In genomic region chr16:21554795-21555585, GRCh38 we compare ENCODE assay signal across 1 cellular context.
TF ChIP-seq lines count a peak whose summit lies in the region.

No MANE protein-coding gene starts in this region.

TF ChIP-seq in HepG2, 621 proteins besides CTCF, POLR2A, EP300 and RAD21 (continued from another document and continues in another):
- TF ChIP-seq ZHX2 (IDR thresholded peaks at IDR 0.05; ENCODE audit: low read depth) (peak; percentile 75), ZHX2 (CRISPR knock-in tag; IDR thresholded peaks at IDR 0.05; ENCODE audit: borderline replicate concordance) (no peak), MTA3 (CRISPR knock-in tag; IDR thresholded peaks at IDR 0.05) (no peak), ZFYVE20 (CRISPR knock-in tag; IDR thresholded peaks at IDR 0.05; ENCODE audit: borderline replicate concordance, low read depth) (no peak), REXO4 (CRISPR knock-in tag; IDR thresholded peaks at IDR 0.05; ENCODE audit: borderline replicate concordance) (no peak), SCMH1 (CRISPR knock-in tag; IDR thresholded peaks at IDR 0.05; ENCODE audit: borderline replicate concordance) (no peak), TBX3 (IDR thresholded peaks at IDR 0.05; ENCODE audit: borderline replicate concordance) (no peak), FIP1L1 (IDR thresholded peaks at IDR 0.05; ENCODE audit: borderline replicate concordance, insufficient read depth, low read depth, low read length) (no peak), HOXA9 (CRISPR knock-in tag; IDR thresholded peaks at IDR 0.05; ENCODE audit: borderline replicate concordance) (no peak), SMAD9 (CRISPR knock-in tag; IDR thresholded peaks at IDR 0.05) (no peak), IRF1 (CRISPR knock-in tag; IDR thresholded peaks at IDR 0.05; ENCODE audit: low read depth) (peak; percentile 92; the same call in 1 of the 2 replicates), POGK (CRISPR knock-in tag; conservative IDR thresholded peaks at IDR 0.05) (0 out of 2 replicates have a peak, but pooled peaks have one; percentile 80), MED8 (CRISPR knock-in tag; IDR thresholded peaks at IDR 0.05; ENCODE audit: insufficient replicate concordance) (no peak), SKI (IDR thresholded peaks at IDR 0.05; ENCODE audit: partially characterized antibody) (peak; percentile 63), MTF2 (CRISPR knock-in tag; IDR thresholded peaks at IDR 0.05; ENCODE audit: borderline replicate concordance) (peak; percentile 99; the same call in 1 of the 2 replicates), MED1 (CRISPR knock-in tag; IDR thresholded peaks at IDR 0.05) (peak; percentile 78), THRA (CRISPR knock-in tag; IDR thresholded peaks at IDR 0.05; ENCODE audit: borderline replicate concordance) (peak; percentile 87), CHCHD3 (CRISPR knock-in tag; IDR thresholded peaks at IDR 0.05) (no peak), ZNF430 (CRISPR knock-in tag; IDR thresholded peaks at IDR 0.05) (peak; percentile 79), ISX (CRISPR knock-in tag; conservative IDR thresholded peaks at IDR 0.05) (peak; percentile 64; the same call in 1 of the 2 replicates), ZFAT (CRISPR knock-in tag; conservative IDR thresholded peaks at IDR 0.05) (no peak), POGZ (CRISPR knock-in tag; IDR thresholded peaks at IDR 0.05) (peak; percentile 67; the same call in 1 of the 2 replicates), GPN1 (CRISPR knock-in tag; IDR thresholded peaks at IDR 0.05; ENCODE audit: borderline replicate concordance) (peak; percentile 13; the same call in 1 of the 2 replicates), SNAI1 (CRISPR knock-in tag; IDR thresholded peaks at IDR 0.05; ENCODE audit: borderline replicate concordance) (peak; percentile 98), ZNF30 (CRISPR knock-in tag; IDR thresholded peaks at IDR 0.05) (no peak), KLF16 (CRISPR knock-in tag; IDR thresholded peaks at IDR 0.05) (peak in 1 of 2 experiments; percentile 91; a peak in 2 of 4 replicates), SPEN (CRISPR knock-in tag; IDR thresholded peaks at IDR 0.05; ENCODE audit: low read depth) (peak; percentile 81), ZNF550 (CRISPR knock-in tag; IDR thresholded peaks at IDR 0.05; ENCODE audit: borderline replicate concordance) (peak; percentile 98), TFAP4 (IDR thresholded peaks at IDR 0.05; ENCODE audit: borderline replicate concordance, low read depth) (peak; percentile 59; the same call in 1 of the 2 replicates), ZBTB20 (CRISPR knock-in tag; IDR thresholded peaks at IDR 0.05; ENCODE audit: borderline replicate concordance, low read depth) (no peak), STAT5B (CRISPR knock-in tag; IDR thresholded peaks at IDR 0.05) (no peak), ZNF160 (CRISPR knock-in tag; IDR thresholded peaks at IDR 0.05) (peak; percentile 34; the same call in 1 of the 2 replicates), ZNF788 (CRISPR knock-in tag; IDR thresholded peaks at IDR 0.05; ENCODE audit: borderline replicate concordance) (peak; percentile 80), ZNF557 (CRISPR knock-in tag; IDR thresholded peaks at IDR 0.05) (peak; percentile 86; the same call in 1 of the 2 replicates), RFXANK (CRISPR knock-in tag; IDR thresholded peaks at IDR 0.05) (peak; percentile 80; the same call in 1 of the 2 replicates), NFIB (CRISPR knock-in tag; IDR thresholded peaks at IDR 0.05; ENCODE audit: borderline replicate concordance) (no peak), ZFP90 (CRISPR knock-in tag; IDR thresholded peaks at IDR 0.05; ENCODE audit: borderline replicate concordance) (peak; percentile 91; the same call in 1 of the 2 replicates), YEATS4 (CRISPR knock-in tag; IDR thresholded peaks at IDR 0.05; ENCODE audit: borderline replicate concordance) (peak; percentile 95; the same call in 1 of the 2 replicates), ZEB1 (IDR thresholded peaks at IDR 0.05; ENCODE audit: insufficient replicate concordance, low read depth) (peak; percentile 81), SMARCC2 (IDR thresholded peaks at IDR 0.05) (no peak), ZUFSP (CRISPR knock-in tag; IDR thresholded peaks at IDR 0.05; ENCODE audit: borderline replicate concordance) (no peak), NRL (CRISPR knock-in tag; IDR thresholded peaks at IDR 0.05; ENCODE audit: borderline replicate concordance) (peak; percentile 98; the same call in 1 of the 2 replicates), ZNF562 (CRISPR knock-in tag; IDR thresholded peaks at IDR 0.05; ENCODE audit: borderline replicate concordance) (no peak), ONECUT2 (CRISPR knock-in tag; IDR thresholded peaks at IDR 0.05) (no peak; the same call in 1 of the 2 replicates), PAWR (CRISPR knock-in tag; IDR thresholded peaks at IDR 0.05; ENCODE audit: borderline replicate concordance) (no peak; the same call in 1 of the 2 replicates), ZNF724P (CRISPR knock-in tag; IDR thresholded peaks at IDR 0.05; ENCODE audit: borderline replicate concordance) (no peak; the same call in 1 of the 2 replicates), BRCA1 (CRISPR knock-in tag; IDR thresholded peaks at IDR 0.05) (no peak; the same call in 1 of the 2 replicates), ERF (CRISPR knock-in tag; IDR thresholded peaks at IDR 0.05) (peak; percentile 95), SAP130 (CRISPR knock-in tag; IDR thresholded peaks at IDR 0.05; ENCODE audit: low read depth) (peak; percentile 77), ZNF704 (CRISPR knock-in tag; IDR thresholded peaks at IDR 0.05; ENCODE audit: borderline replicate concordance) (peak; percentile 98; the same call in 1 of the 2 replicates), SRF (IDR thresholded peaks at IDR 0.05; ENCODE audit: low read depth, low read length) (peak; percentile 20; the same call in 1 of the 2 replicates), CENPX (CRISPR knock-in tag; IDR thresholded peaks at IDR 0.05) (no peak), FOXA3 (CRISPR knock-in tag; IDR thresholded peaks at IDR 0.05) (peak; percentile 54; the same call in 1 of the 2 replicates), ZNF597 (CRISPR knock-in tag; IDR thresholded peaks at IDR 0.05) (no peak), KAT7 (CRISPR knock-in tag; IDR thresholded peaks at IDR 0.05; ENCODE audit: borderline replicate concordance) (peak; percentile 94), ZNF256 (CRISPR knock-in tag; conservative IDR thresholded peaks at IDR 0.05) (peak; percentile 85; the same call in 1 of the 2 replicates), ZNF335 (CRISPR knock-in tag; IDR thresholded peaks at IDR 0.05) (peak; percentile 79; the same call in 1 of the 2 replicates)
